Comparison of ENCODE assay signal across 14 cellular contexts in the genomic region with DNA sequence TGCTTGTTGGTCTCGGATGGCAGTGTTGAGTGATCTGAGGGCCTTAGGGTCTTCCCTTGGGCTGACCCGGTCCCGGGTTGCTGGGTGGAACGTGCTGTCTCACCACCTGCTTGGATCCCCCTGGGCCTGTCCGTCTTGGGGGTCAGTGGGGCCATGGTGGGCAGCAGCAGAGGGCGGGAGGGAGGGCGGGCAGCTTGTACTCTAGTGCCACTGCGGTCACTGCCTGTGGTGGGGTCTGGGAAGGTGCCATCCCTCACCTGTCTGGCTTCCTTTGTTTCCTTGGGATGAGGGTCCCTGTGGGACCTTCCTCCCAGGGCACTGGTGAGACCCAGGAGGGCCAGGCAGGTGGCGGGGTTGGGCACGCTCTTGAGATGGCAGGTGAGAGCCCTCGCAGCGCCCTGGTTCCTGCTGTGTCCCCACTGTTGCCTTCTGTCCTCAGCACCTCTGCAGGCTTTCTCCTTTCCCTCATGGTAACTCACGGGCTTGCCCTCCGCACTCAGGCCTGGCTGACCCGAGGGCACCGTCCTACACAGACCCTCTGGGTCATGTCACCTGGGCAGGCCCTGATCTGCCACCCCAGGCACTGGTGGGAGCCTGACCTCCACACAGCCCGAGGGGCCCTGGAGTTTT.
"Had no signal": no experiment of that assay in that cellular context is flagged by ENCODE, and none has a peak within 500 bp of the region (broad histone marks: within the 10 kb centered on the region; RNA-seq: fewer than 3 reads in every experiment).

No MANE protein-coding gene starts in this region.

- ATAC-seq: activated CD4-positive, alpha-beta T cell treated with anti-CD3 and anti-CD28 coated beads for 36 hours; heart right ventricle had no signal

- H3K9me3 ChIP-seq: breast epithelium, heart right ventricle, ovary, thyroid gland, uterus had no signal

- H3K27ac Mint-ChIP-seq: activated CD4-positive, alpha-beta T cell treated with anti-CD3 and anti-CD28 coated beads for 36 hours; activated naive CD4-positive, alpha-beta T cell treated with anti-CD3 and anti-CD28 coated beads, Interleukin-2, amount 50 U/mL, for 24 hours; T-helper 2 cell treated with Interferon-gamma antibody and Interleukin-4, amounts not matched to agents 5 μg/mL and 100 μg/mL, for 36 hours had no signal

- H3K4me1 ChIP-seq: breast epithelium, uterus had no signal

- DNase-seq: activated CD4-positive, alpha-beta T cell treated with anti-CD3 and anti-CD28 coated beads for 36 hours; activated effector memory CD4-positive, alpha-beta T cell treated with Interleukin-2 at 50 U/mL for 16 hours; activated T-cell treated with anti-CD3 and anti-CD28 coated beads, Interleukin-2, amount 50 U/mL, for 1 hour; amygdala; foreskin melanocyte; heart right ventricle; ovary; thyroid gland; uterus had no signal

- H3K27ac ChIP-seq: breast epithelium, heart right ventricle, ovary, thyroid gland, uterus had no signal

- H3K27me3 ChIP-seq: breast epithelium, dorsolateral prefrontal cortex, heart right ventricle, ovary, thyroid gland, uterus had no signal

- H3K9me3 Mint-ChIP-seq: activated naive CD4-positive, alpha-beta T cell treated with anti-CD3 and anti-CD28 coated beads, Interleukin-2, amount 50 U/mL, for 24 hours; neural crest cell; T-helper 2 cell treated with Interferon-gamma antibody and Interleukin-4, amounts not matched to agents 5 μg/mL and 100 μg/mL, for 36 hours had no signal

- H3K36me3 ChIP-seq: breast epithelium, ovary, uterus had no signal

- H3K4me3 ChIP-seq: breast epithelium, dorsolateral prefrontal cortex, heart right ventricle, ovary, thyroid gland, uterus had no signal

- H3K27me3 Mint-ChIP-seq: activated CD4-positive, alpha-beta T cell treated with anti-CD3 and anti-CD28 coated beads for 36 hours; activated naive CD4-positive, alpha-beta T cell treated with anti-CD3 and anti-CD28 coated beads, Interleukin-2, amount 50 U/mL, for 24 hours had no signal

- H3K4me3 Mint-ChIP-seq: activated CD4-positive, alpha-beta T cell treated with anti-CD3 and anti-CD28 coated beads for 36 hours; activated naive CD4-positive, alpha-beta T cell treated with anti-CD3 and anti-CD28 coated beads, Interleukin-2, amount 50 U/mL, for 24 hours; neural crest cell; T-helper 2 cell treated with Interferon-gamma antibody and Interleukin-4, amounts not matched to agents 5 μg/mL and 100 μg/mL, for 36 hours had no signal
